In genomic region chr1:224894915-224895314, GRCh38 we compare ENCODE assay signal across 9 cellular contexts.
DNase-seq lines count a peak whose midpoint lies in the region; ATAC-seq and TF ChIP-seq lines count a peak whose summit lies in the region.
"Had no signal": no experiment of that assay in that cellular context is flagged by ENCODE, and none has a peak within 500 bp of the region (broad histone marks: within the 10 kb centered on the region; RNA-seq: fewer than 3 reads in every experiment).

No MANE protein-coding gene starts in this region.

- ATAC-seq in HG02840 (IDR thresholded peaks at IDR 0.05; ENCODE audit: low FRiP score, unreplicated experiment), result no peak
- no peak for ATAC-seq in GM21367 (IDR thresholded peaks at IDR 0.05; ENCODE audit: unreplicated experiment)
- ATAC-seq: activated T-cell treated with anti-CD3 and anti-CD28 coated beads, Interleukin-2, amount 50 U/mL, for 72 hours had no signal

- CTCF ChIA-PET in HEK293T (lab: Yijun Ruan, JAX), result interaction anchor here (0.5 to 2.2 kb wide), 12 partner anchors 11 to 401 kb away, joined by 3 to 7 read pairs (median 3); no protein-coding TSS in a partner anchor

- peak; percentile 66 for TF ChIP-seq CTCF in C4-2B (conservative IDR thresholded peaks at IDR 0.05)

- DNase-seq in HEK293T (ENCODE audit: extremely low spot score), result peak; percentile 59
- DNase-seq in SKM-1 treated with dmso at 0.1 percent for 144 hours (lab: John Stamatoyannopoulos, UW; ENCODE audit: unreplicated experiment), result peak; percentile 35
- peak; percentile 6 for DNase-seq in iris pigment epithelial cell (ENCODE audit: low read depth)
- no peak for DNase-seq in NCI-H128 (lab: John Stamatoyannopoulos, UW; ENCODE audit: unreplicated experiment)
- DNase-seq in cortex of kidney (lab: John Stamatoyannopoulos, UW), result no peak
- DNase-seq: activated T-cell treated with anti-CD3 and anti-CD28 coated beads, Interleukin-2, amount 50 U/mL, for 72 hours had no signal

- H3K27ac ChIP-seq in C4-2B, result no peak overlapping the region

- POLR2A ChIA-PET in HEK293T (lab: Yijun Ruan, JAX), result interaction anchor here (1.2 kb wide), 1 partner anchor 28 kb away, joined by 3 read pairs; no protein-coding TSS in a partner anchor

TF ChIP-seq in HEK293T, 16 proteins besides CTCF, POLR2A, EP300 and RAD21:
- TF ChIP-seq HDGF (IDR thresholded peaks at IDR 0.05; ENCODE audit: borderline replicate concordance) (no peak), CTBP1 (IDR thresholded peaks at IDR 0.05; ENCODE audit: borderline replicate concordance) (no peak), TARDBP (IDR thresholded peaks at IDR 0.05) (no peak), BHLHE40 (IDR thresholded peaks at IDR 0.05; ENCODE audit: borderline replicate concordance) (no peak), FOXA1 (IDR thresholded peaks at IDR 0.05) (no peak), SUZ12 (IDR thresholded peaks at IDR 0.05) (no peak), FOXK2 (IDR thresholded peaks at IDR 0.05) (no peak), L3MBTL2 (conservative IDR thresholded peaks at IDR 0.05) (no peak), ZNF384 (IDR thresholded peaks at IDR 0.05) (no peak), NFRKB (IDR thresholded peaks at IDR 0.05) (no peak), ARNT (IDR thresholded peaks at IDR 0.05) (no peak)

Comparison
In these comparisons a context has a peak if more than half of its experiments do, and no peak if none do; other contexts are left out.
1. DNase-seq: peak in HEK293T (single experiment), SKM-1 treated with dmso at 0.1 percent for 144 hours (single experiment) and iris pigment epithelial cell (single experiment); none in NCI-H128 (single experiment) and cortex of kidney (single experiment).